12 cellular contexts compared by ENCODE assay signal in genomic region chr4:82864336-82865001, GRCh38. TPM values are rescaled to one million over a fixed set of nuclear protein-coding genes. Genes with fewer than 3 reads are reported as not detected.
DNase-seq lines count a peak whose midpoint lies in the region; ATAC-seq and TF ChIP-seq lines count a peak whose summit lies in the region.
"Had no signal": no experiment of that assay in that cellular context is flagged by ENCODE, and none has a peak within 500 bp of the region (broad histone marks: within the 10 kb centered on the region; RNA-seq: fewer than 3 reads in every experiment).

No MANE protein-coding gene starts in this region.

- in situ Hi-C loops in mammary epithelial cell (cut with MboI; ENCODE audit: low sequenced_read_pairs in 2 of 2): no loop called here

- no TSS peak for BruUV-seq in mammary epithelial cell (replicated peaks; lab: Mats Ljungman, UMichigan)

- intact Hi-C loops in mammary epithelial cell (cut with micrococcal nuclease): loop anchor here (1.0 kb wide), 1 partner anchor 27 kb away; the partner anchor contains the start of gene SEC31A

- H3K36me3 ChIP-seq in SK-N-MC (ENCODE audit: insufficient read depth, low read length) (peaks cover 72% of the 10 kb centered on the region), mammary epithelial cell (ENCODE audit: insufficient read depth, low read length) (peaks cover 48% of the 10 kb centered on the region)

- peaks cover 19% of the 10 kb centered on the region for H3K4me1 ChIP-seq in mammary epithelial cell (ENCODE audit: insufficient read depth, low read length)

- H3K79me2 ChIP-seq in mammary epithelial cell (ENCODE audit: insufficient read depth, low read length): peaks cover 31% of the 10 kb centered on the region

- H2AFZ ChIP-seq in mammary epithelial cell (ENCODE audit: low read depth, low read length): no peak overlapping the region
- H2AFZ ChIP-seq: hepatocyte had no signal

- no peaks in the 10 kb centered on the region for H3K9me3 ChIP-seq in SK-N-MC (ENCODE audit: low read depth, low read length)
- no peaks in the 10 kb centered on the region for H3K9me3 ChIP-seq in mammary epithelial cell (replicated peaks; ENCODE audit: insufficient read depth, low read length)

- dilution Hi-C loops in mammary epithelial cell (cut with HindIII; ENCODE audit: low sequenced_read_pairs): no loop called here

- H3K4me3 ChIP-seq in SK-N-MC: no peak overlapping the region
- H3K4me3 ChIP-seq in mammary epithelial cell (replicated peaks in 1 of 3; ENCODE audit: insufficient read depth in 1 of 3, low read depth in 2 of 3, low read length in 3 of 3): no peak overlapping the region
- H3K4me3 ChIP-seq: hepatocyte had no signal

- 70% methylated on average over 5 of the region's 6 CpGs for WGBS in mammary epithelial cell (ENCODE audit: low coverage, missing lambda C conversion rate)

- DNase-seq in activated T-cell treated with anti-CD3 and anti-CD28 coated beads, Interleukin-2, amount 50 U/mL, for 48 hours: peak; percentile 33 to 43
- DNase-seq in activated T-cell treated with anti-CD3 and anti-CD28 coated beads for 4 hours: no peak
- DNase-seq in SK-N-MC (ENCODE audit: low read depth, low spot score): no peak
- DNase-seq in mammary epithelial cell: no peak
- peak; percentile 28 for DNase-seq in stimulated activated CD8-positive, alpha-beta memory T cell treated with anti-CD3 and anti-CD28 coated beads, Interleukin-4, amount 100 ng/mL, for 48 hours
- no peak for DNase-seq in NCI-H510A treated with DMSO at 0.1 percent for 48 hours (lab: John Stamatoyannopoulos, UW)
- no peak for DNase-seq in HPDE6-E6E7 (ENCODE audit: extremely low spot score)
- DNase-seq: NCI-H146, NCI-H526 had no signal

- H3K27ac ChIP-seq in SK-N-MC (peak overlapping the region; percentile 48; the same call in 1 of the 2 replicates), mammary epithelial cell (ENCODE audit: insufficient read depth, low read depth, low read length) (peak overlapping the region; percentile 98)

- ATAC-seq in HG02885 (IDR thresholded peaks at IDR 0.05; ENCODE audit: poor library complexity, unreplicated experiment): no peak
- ATAC-seq: left lobe of liver had no signal

- TF ChIP-seq CTCF in mammary epithelial cell (conservative IDR thresholded peaks at IDR 0.05 in 1 of 2, IDR thresholded peaks at IDR 0.05 in 1 of 2; ENCODE audit: extremely low read depth in 1 of 2, insufficient read depth in 1 of 2, low read depth in 1 of 2, low read length in 2 of 2): no peak

- H3K9ac ChIP-seq in SK-N-MC (ENCODE audit: insufficient read length) (no peak overlapping the region), mammary epithelial cell (ENCODE audit: insufficient read depth, low read length) (no peak overlapping the region)

- no peak overlapping the region for H3K4me2 ChIP-seq in mammary epithelial cell (ENCODE audit: insufficient read depth, low read depth, low read length)
- H3K4me2 ChIP-seq: hepatocyte had no signal

- no peaks in the 10 kb centered on the region for H3K27me3 ChIP-seq in mammary epithelial cell (ENCODE audit: insufficient read depth, low read length)
- H3K27me3 ChIP-seq: hepatocyte had no signal

- H4K20me1 ChIP-seq in mammary epithelial cell (ENCODE audit: insufficient read depth, low read length): no peaks in the 10 kb centered on the region

- CTCF ChIA-PET in mammary epithelial cell (lab: Charles Lee; ENCODE audit: low non-redundant PET): no interaction called here

RNA-seq across cellular contexts. Expression of gene SEC31A, which starts 26.5 kb away (rescaled TPM):
- total RNA-seq in mammary epithelial cell: 100 to 1,000 TPM; 204 to 225 TPM
- 149 TPM for polyA plus RNA-seq in mammary epithelial cell
- 157 TPM for polyA minus RNA-seq in mammary epithelial cell

RNA-seq across cellular contexts. Expression of gene THAP9, which starts 36.1 kb away (rescaled TPM):
- 1 to 10 TPM; 2.8 to 3.0 TPM for total RNA-seq in mammary epithelial cell
- polyA plus RNA-seq in mammary epithelial cell: 1.6 TPM
- polyA minus RNA-seq in mammary epithelial cell: not detected

Comparison
In these comparisons a context has a peak if more than half of its experiments do, and no peak if none do; other contexts are left out.
1. DNase-seq: peak in activated T-cell treated with anti-CD3 and anti-CD28 coated beads, Interleukin-2, amount 50 U/mL, for 48 hours (2 of 2) and stimulated activated CD8-positive, alpha-beta memory T cell treated with anti-CD3 and anti-CD28 coated beads, Interleukin-4, amount 100 ng/mL, for 48 hours (single experiment); none in activated T-cell treated with anti-CD3 and anti-CD28 coated beads for 4 hours (single experiment), SK-N-MC (single experiment), mammary epithelial cell (single experiment), NCI-H510A treated with DMSO at 0.1 percent for 48 hours (single experiment) and HPDE6-E6E7 (single experiment).